In the genomic region with DNA sequence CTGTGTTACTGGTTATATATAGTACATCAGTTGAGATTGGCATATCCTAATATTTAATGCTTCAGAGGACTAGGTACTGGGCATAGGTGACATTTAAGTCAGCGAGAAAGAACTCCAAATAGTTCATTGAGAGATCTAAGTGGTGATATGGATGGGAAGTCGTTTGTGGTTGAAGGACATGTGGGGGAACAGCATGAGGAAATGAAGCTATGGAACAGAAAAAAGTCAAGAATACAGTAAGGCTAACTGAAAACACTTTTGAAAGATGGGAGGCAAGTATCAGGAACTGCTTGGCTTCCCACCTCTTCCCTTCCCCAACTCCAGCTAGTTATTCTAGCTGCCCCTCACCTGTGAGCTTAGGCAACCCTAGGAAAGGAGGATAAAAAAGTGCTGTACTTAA, we compare ENCODE assay signal across 33 cellular contexts.
"Had no signal": no experiment of that assay in that cellular context is flagged by ENCODE, and none has a peak within 500 bp of the region (broad histone marks: within the 10 kb centered on the region; RNA-seq: fewer than 3 reads in every experiment).

No MANE protein-coding gene starts in this region.

- ATAC-seq: activated CD8-positive, alpha-beta T cell treated with anti-CD3 and anti-CD28 coated beads for 36 hours; activated T-cell treated with anti-CD3 and anti-CD28 coated beads, Interleukin-2, amount 50 U/mL, for 72 hours; activated T-helper 17 cell treated with anti-CD3 and anti-CD28 coated beads, Interleukin-2, amount 50 U/mL, for 72 hours; K562; Panc1 had no signal

- DNase-seq: activated B cell treated with CpG ODN at 0.5 μM for 24 hours; activated CD4-positive, alpha-beta T cell treated with anti-CD3 and anti-CD28 coated beads for 48 hours; activated CD4-positive, alpha-beta T cell treated with anti-CD3 and anti-CD28 coated beads, Interleukin-2, amount 50 U/mL, for 4 hours; activated CD4-positive, CD25-positive, alpha-beta regulatory T cell treated with anti-CD3 and anti-CD28 coated beads, Interleukin-2, amount 50 U/mL, for 72 hours; activated CD8-positive, alpha-beta T cell treated with anti-CD3 and anti-CD28 coated beads for 36 hours; activated effector memory CD4-positive, alpha-beta T cell treated with anti-CD3 and anti-CD28 coated beads, Interleukin-2, amount 50 U/mL, for 16 hours; activated naive CD4-positive, alpha-beta T cell; activated naive CD4-positive, alpha-beta T cell treated with anti-CD3 and anti-CD28 coated beads, Interleukin-2, amount 50 U/mL, for 16 hours; activated naive CD8-positive, alpha-beta T cell treated with anti-CD3 and anti-CD28 coated beads for 36 hours; activated T-cell treated with anti-CD3 and anti-CD28 coated beads, Interleukin-2, amount 50 U/mL, for 1 hour; activated T-cell treated with anti-CD3 and anti-CD28 coated beads, Interleukin-2, amount 50 U/mL, for 72 hours; amniotic stem cell; aorta; brain microvascular endothelial cell; central memory CD4-positive, alpha-beta T cell; IMR-90; Karpas-422; MG63; NCI-H1048; NCI-H1105 treated with DMSO at 0.1 percent for 48 hours; NCI-H1436; NCI-H1694 treated with DMSO at 0.1 percent for 48 hours; NCI-H2029; NCI-H345; NCI-H524 treated with DMSO at 0.1 percent for 48 hours; SHP77 treated with DMSO at 0.1 percent for 48 hours; SK-N-SH; SW 1271; T-helper 1 cell had no signal

- H3K9me3 ChIP-seq: MG63, SJSA1, SK-N-SH had no signal

- H3K27me3 ChIP-seq: brain microvascular endothelial cell, SJSA1 had no signal

- H3K36me3 ChIP-seq: brain microvascular endothelial cell, MG63 had no signal

- H3K4me3 ChIP-seq: K562, MG63, SJSA1 had no signal

- H3K27ac ChIP-seq: brain microvascular endothelial cell, SJSA1 had no signal
